1 cellular context compared by ENCODE assay signal in the genomic region with DNA sequence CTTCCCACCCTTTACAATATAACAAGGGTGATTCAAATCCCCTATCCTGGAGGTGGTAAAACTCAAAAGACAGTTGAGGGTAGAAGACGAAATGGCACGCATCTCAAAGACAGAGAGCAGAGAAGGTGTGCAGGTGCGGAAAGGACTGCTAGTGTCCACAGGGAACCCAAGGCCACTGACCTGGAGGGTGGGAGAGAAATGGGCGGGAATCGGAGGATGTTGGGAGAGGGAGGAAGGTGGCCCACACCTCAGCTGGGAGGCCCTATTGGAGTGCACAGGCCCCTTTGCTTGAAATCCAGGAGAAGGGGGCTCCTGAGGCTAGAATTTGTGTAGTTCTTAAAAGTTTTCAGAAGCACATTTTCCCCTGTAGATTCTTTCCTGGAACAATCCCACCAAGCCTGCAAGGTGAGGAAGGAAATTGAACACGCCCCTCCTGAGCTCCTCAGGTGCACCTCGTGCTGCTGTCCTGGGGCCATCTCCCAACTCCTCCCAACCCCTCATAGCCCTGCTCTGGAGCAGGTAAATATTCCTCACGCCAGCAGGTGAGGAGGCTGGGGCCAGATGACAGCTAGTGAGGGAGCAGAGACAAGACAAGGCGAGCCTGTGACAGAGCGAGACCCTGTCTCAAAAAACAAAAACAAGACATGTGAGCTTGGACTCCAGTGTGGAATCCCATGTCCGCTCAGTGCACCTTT.
TF ChIP-seq lines count a peak whose summit lies in the region.

No MANE protein-coding gene starts in this region.

TF ChIP-seq in GM23338, 12 proteins besides CTCF, POLR2A, EP300 and RAD21 (continued from another document):
- TF ChIP-seq, protein P1, sequence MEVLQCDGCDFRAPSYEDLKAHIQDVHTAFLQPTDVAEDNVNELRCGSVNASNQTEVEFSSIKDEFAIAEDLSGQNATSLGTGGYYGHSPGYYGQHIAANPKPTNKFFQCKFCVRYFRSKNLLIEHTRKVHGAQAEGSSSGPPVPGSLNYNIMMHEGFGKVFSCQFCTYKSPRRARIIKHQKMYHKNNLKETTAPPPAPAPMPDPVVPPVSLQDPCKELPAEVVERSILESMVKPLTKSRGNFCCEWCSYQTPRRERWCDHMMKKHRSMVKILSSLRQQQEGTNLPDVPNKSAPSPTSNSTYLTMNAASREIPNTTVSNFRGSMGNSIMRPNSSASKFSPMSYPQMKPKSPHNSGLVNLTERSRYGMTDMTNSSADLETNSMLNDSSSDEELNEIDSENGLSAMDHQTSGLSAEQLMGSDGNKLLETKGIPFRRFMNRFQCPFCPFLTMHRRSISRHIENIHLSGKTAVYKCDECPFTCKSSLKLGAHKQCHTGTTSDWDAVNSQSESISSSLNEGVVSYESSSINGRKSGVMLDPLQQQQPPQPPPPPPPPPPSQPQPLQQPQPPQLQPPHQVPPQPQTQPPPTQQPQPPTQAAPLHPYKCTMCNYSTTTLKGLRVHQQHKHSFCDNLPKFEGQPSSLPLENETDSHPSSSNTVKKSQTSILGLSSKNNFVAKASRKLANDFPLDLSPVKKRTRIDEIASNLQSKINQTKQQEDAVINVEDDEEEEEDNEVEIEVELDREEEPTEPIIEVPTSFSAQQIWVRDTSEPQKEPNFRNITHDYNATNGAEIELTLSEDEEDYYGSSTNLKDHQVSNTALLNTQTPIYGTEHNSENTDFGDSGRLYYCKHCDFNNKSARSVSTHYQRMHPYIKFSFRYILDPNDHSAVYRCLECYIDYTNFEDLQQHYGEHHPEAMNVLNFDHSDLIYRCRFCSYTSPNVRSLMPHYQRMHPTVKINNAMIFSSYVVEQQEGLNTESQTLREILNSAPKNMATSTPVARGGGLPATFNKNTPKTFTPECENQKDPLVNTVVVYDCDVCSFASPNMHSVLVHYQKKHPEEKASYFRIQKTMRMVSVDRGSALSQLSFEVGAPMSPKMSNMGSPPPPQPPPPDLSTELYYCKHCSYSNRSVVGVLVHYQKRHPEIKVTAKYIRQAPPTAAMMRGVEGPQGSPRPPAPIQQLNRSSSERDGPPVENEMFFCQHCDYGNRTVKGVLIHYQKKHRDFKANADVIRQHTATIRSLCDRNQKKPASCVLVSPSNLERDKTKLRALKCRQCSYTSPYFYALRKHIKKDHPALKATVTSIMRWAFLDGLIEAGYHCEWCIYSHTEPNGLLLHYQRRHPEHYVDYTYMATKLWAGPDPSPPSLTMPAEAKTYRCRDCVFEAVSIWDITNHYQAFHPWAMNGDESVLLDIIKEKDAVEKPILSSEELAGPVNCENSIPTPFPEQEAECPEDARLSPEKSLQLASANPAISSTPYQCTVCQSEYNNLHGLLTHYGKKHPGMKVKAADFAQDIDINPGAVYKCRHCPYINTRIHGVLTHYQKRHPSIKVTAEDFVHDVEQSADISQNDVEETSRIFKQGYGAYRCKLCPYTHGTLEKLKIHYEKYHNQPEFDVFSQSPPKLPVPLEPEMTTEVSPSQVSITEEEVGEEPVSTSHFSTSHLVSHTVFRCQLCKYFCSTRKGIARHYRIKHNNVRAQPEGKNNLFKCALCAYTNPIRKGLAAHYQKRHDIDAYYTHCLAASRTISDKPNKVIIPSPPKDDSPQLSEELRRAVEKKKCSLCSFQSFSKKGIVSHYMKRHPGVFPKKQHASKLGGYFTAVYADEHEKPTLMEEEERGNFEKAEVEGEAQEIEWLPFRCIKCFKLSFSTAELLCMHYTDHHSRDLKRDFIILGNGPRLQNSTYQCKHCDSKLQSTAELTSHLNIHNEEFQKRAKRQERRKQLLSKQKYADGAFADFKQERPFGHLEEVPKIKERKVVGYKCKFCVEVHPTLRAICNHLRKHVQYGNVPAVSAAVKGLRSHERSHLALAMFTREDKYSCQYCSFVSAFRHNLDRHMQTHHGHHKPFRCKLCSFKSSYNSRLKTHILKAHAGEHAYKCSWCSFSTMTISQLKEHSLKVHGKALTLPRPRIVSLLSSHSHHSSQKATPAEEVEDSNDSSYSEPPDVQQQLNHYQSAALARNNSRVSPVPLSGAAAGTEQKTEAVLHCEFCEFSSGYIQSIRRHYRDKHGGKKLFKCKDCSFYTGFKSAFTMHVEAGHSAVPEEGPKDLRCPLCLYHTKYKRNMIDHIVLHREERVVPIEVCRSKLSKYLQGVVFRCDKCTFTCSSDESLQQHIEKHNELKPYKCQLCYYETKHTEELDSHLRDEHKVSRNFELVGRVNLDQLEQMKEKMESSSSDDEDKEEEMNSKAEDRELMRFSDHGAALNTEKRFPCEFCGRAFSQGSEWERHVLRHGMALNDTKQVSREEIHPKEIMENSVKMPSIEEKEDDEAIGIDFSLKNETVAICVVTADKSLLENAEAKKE (CRISPR knock-in tag; IDR thresholded peaks at IDR 0.05): no peak
- TF ChIP-seq EZH2phosphoT487 (IDR thresholded peaks at IDR 0.05; ENCODE audit: unreplicated experiment) (no peak), CREB1 (CRISPR knock-in tag; IDR thresholded peaks at IDR 0.05; ENCODE audit: low read depth) (no peak)
